ENCODE assay signal across 17 cellular contexts in genomic region chr16:84947022-84947421, GRCh38.
DNase-seq lines count a peak whose midpoint lies in the region; TF ChIP-seq lines count a peak whose summit lies in the region.
"Had no signal": no experiment of that assay in that cellular context is flagged by ENCODE, and none has a peak within 500 bp of the region (broad histone marks: within the 10 kb centered on the region; RNA-seq: fewer than 3 reads in every experiment).

No MANE protein-coding gene starts in this region.

- BruUV-seq in MCF 10A (replicated peaks; lab: Mats Ljungman, UMichigan), result no TSS peak
- BruUV-seq in mammary epithelial cell (replicated peaks; lab: Mats Ljungman, UMichigan), result no TSS peak
- no TSS peak for BruUV-seq in OCI-LY7 (replicated peaks; lab: Mats Ljungman, UMichigan)

- dilution Hi-C loops in mammary epithelial cell (cut with HindIII; ENCODE audit: low sequenced_read_pairs), result loop anchor here (10.0 kb wide), 1 partner anchor 202 kb away; no protein-coding TSS in a partner anchor

- no peaks in the 10 kb centered on the region for H3K79me2 ChIP-seq in mammary epithelial cell (ENCODE audit: insufficient read depth, low read length)
- no peaks in the 10 kb centered on the region for H3K79me2 ChIP-seq in OCI-LY7 (ENCODE audit: insufficient read depth, low read depth, low read length)
- no peaks in the 10 kb centered on the region for H3K79me2 ChIP-seq in hepatocyte

- H3K27me3 ChIP-seq in mammary epithelial cell (ENCODE audit: insufficient read depth, low read length) (no peaks in the 10 kb centered on the region), hepatocyte (no peaks in the 10 kb centered on the region)
- H3K27me3 ChIP-seq: right atrium auricular region, tibial artery had no signal

- H3K4me1 Mint-ChIP-seq in MCF 10A (ENCODE audit: insufficient read depth, unreplicated experiment), result no peaks in the 10 kb centered on the region
- H3K4me1 Mint-ChIP-seq: GM23338 had no signal

- no peak for TF ChIP-seq CTCF in MCF 10A (IDR thresholded peaks at IDR 0.05; ENCODE audit: unreplicated experiment)
- TF ChIP-seq CTCF in mammary epithelial cell (conservative IDR thresholded peaks at IDR 0.05 in 1 of 2, IDR thresholded peaks at IDR 0.05 in 1 of 2; ENCODE audit: extremely low read depth in 1 of 2, insufficient read depth in 1 of 2, low read depth in 1 of 2, low read length in 2 of 2), result no peak
- TF ChIP-seq CTCF in OCI-LY7 (conservative IDR thresholded peaks at IDR 0.05; ENCODE audit: low read length), result no peak
- TF ChIP-seq CTCF in hepatocyte (IDR thresholded peaks at IDR 0.05; ENCODE audit: poor library complexity), result no peak

- H3K9ac ChIP-seq in mammary epithelial cell (ENCODE audit: insufficient read depth, low read length), result no peak overlapping the region

- WGBS in mammary epithelial cell (ENCODE audit: low coverage, missing lambda C conversion rate), result 71% methylated on average over 9 of the region's 9 CpGs
- 46% methylated on average over 9 of the region's 9 CpGs for WGBS in hepatocyte (ENCODE audit: low lambda C conversion rate, missing lambda C conversion rate)

- POLR2A ChIA-PET in MCF 10A (lab: Yijun Ruan, JAX), result no interaction called here
- POLR2A ChIA-PET in OCI-LY7 (lab: Charles Lee), result no interaction called here

- no peaks in the 10 kb centered on the region for H3K27me3 Mint-ChIP-seq in MCF 10A (ENCODE audit: insufficient read depth, unreplicated experiment)

- H3K36me3 ChIP-seq in mammary epithelial cell (ENCODE audit: insufficient read depth, low read length) (no peaks in the 10 kb centered on the region), OCI-LY7 (ENCODE audit: insufficient read depth, low read length) (no peaks in the 10 kb centered on the region), hepatocyte (replicated peaks; ENCODE audit: insufficient read depth, low read depth) (no peaks in the 10 kb centered on the region)
- H3K36me3 ChIP-seq: right atrium auricular region, tibial artery had no signal

- DNase-seq in MCF 10A (ENCODE audit: unreplicated experiment), result peak; percentile 30
- DNase-seq in mammary epithelial cell, result no peak
- peak; percentile 18 for DNase-seq in OCI-LY7 (ENCODE audit: low spot score)
- peak; percentile 69 for DNase-seq in hepatocyte (ENCODE audit: low spot score)
- DNase-seq in ureter (ENCODE audit: low spot score), result peak; percentile 73
- no peak for DNase-seq in SIG-M5 (lab: John Stamatoyannopoulos, UW)
- DNase-seq in stimulated activated CD4-positive, alpha-beta T cell treated with anti-CD3 and anti-CD28 coated beads, Interleukin-4, amount 100 ng/mL, for 24 hours, result no peak
- no peak for DNase-seq in islet precursor cell
- DNase-seq: activated CD4-positive, alpha-beta T cell treated with anti-CD3 and anti-CD28 coated beads, Interleukin-2, amount 50 U/mL, for 48 hours; erythroblast; naive thymus-derived CD8-positive, alpha-beta T cell; NCI-H1417 treated with DMSO at 0.1 percent for 48 hours; NCI-H524 treated with DMSO at 0.1 percent for 48 hours had no signal

- no peak overlapping the region for H3K4me3 Mint-ChIP-seq in MCF 10A (ENCODE audit: unreplicated experiment)
- H3K4me3 Mint-ChIP-seq: GM23338; naive thymus-derived CD8-positive, alpha-beta T cell had no signal

- in situ Hi-C loops in mammary epithelial cell (cut with MboI; ENCODE audit: low sequenced_read_pairs in 2 of 2), result no loop called here

- H3K9me3 ChIP-seq in mammary epithelial cell (replicated peaks; ENCODE audit: insufficient read depth, low read length) (no peaks in the 10 kb centered on the region), OCI-LY7 (ENCODE audit: low read length) (no peaks in the 10 kb centered on the region), hepatocyte (ENCODE audit: low read depth) (no peaks in the 10 kb centered on the region)
- H3K9me3 ChIP-seq: A549, right atrium auricular region, tibial artery had no signal

- CTCF ChIA-PET in MCF 10A (lab: Yijun Ruan, JAX), result interaction anchor here (1.0 to 1.4 kb wide), 5 partner anchors 13 to 324 kb away, joined by 3 read pairs; no protein-coding TSS in a partner anchor
- CTCF ChIA-PET in mammary epithelial cell (lab: Charles Lee; ENCODE audit: low non-redundant PET), result no interaction called here
- CTCF ChIA-PET in OCI-LY7 (lab: Charles Lee; ENCODE audit: unreplicated experiment), result no interaction called here

- H3K4me2 ChIP-seq in mammary epithelial cell (ENCODE audit: insufficient read depth, low read depth, low read length), result no peak overlapping the region
- H3K4me2 ChIP-seq in OCI-LY7 (ENCODE audit: low read length), result no peak overlapping the region
- H3K4me2 ChIP-seq in hepatocyte, result no peak overlapping the region
- H3K4me2 ChIP-seq: A549, GM23338 had no signal

- H3K9me2 ChIP-seq in OCI-LY7 (ENCODE audit: insufficient read depth, low read length) (no peaks in the 10 kb centered on the region), hepatocyte (replicated peaks; ENCODE audit: insufficient read depth) (no peaks in the 10 kb centered on the region)

- H4K20me1 ChIP-seq in mammary epithelial cell (ENCODE audit: insufficient read depth, low read length) (no peaks in the 10 kb centered on the region), OCI-LY7 (ENCODE audit: insufficient read depth, low read length) (no peaks in the 10 kb centered on the region), hepatocyte (ENCODE audit: insufficient read depth, poor library complexity, severe bottlenecking) (no peaks in the 10 kb centered on the region)

- H3K36me3 Mint-ChIP-seq in MCF 10A (ENCODE audit: insufficient read depth, unreplicated experiment), result no peaks in the 10 kb centered on the region
- H3K36me3 Mint-ChIP-seq: naive thymus-derived CD8-positive, alpha-beta T cell had no signal

- H3K4me3 ChIP-seq in mammary epithelial cell (replicated peaks in 1 of 3; ENCODE audit: insufficient read depth in 1 of 3, low read depth in 2 of 3, low read length in 3 of 3) (no peak overlapping the region), OCI-LY7 (ENCODE audit: low read depth, low read length, poor library complexity, severe bottlenecking) (no peak overlapping the region), hepatocyte (no peak overlapping the region)
- H3K4me3 ChIP-seq: A549, GM23338, right atrium auricular region, tibial artery had no signal

- H2AFZ ChIP-seq in mammary epithelial cell (ENCODE audit: low read depth, low read length), result no peak overlapping the region
- H2AFZ ChIP-seq in OCI-LY7 (ENCODE audit: low read length), result no peak overlapping the region
- H2AFZ ChIP-seq in hepatocyte, result no peak overlapping the region
- H2AFZ ChIP-seq: GM23338 had no signal

- intact Hi-C loops in MCF 10A (cut with micrococcal nuclease) (no loop called here), mammary epithelial cell (cut with micrococcal nuclease) (no loop called here), OCI-LY7 (cut with micrococcal nuclease; ENCODE audit: unreplicated experiment) (no loop called here)

- H3K27ac Mint-ChIP-seq in MCF 10A (ENCODE audit: low read depth, unreplicated experiment), result no peak overlapping the region
- H3K27ac Mint-ChIP-seq: GM23338 had no signal

- H3K27ac ChIP-seq in mammary epithelial cell (ENCODE audit: insufficient read depth, low read depth, low read length) (no peak overlapping the region), OCI-LY7 (ENCODE audit: low read depth, low read length, poor library complexity, severe bottlenecking) (no peak overlapping the region), hepatocyte (peak overlapping the region; percentile 82)
- H3K27ac ChIP-seq: A549, right atrium auricular region, tibial artery had no signal

- H3K4me1 ChIP-seq in mammary epithelial cell (ENCODE audit: insufficient read depth, low read length) (peaks cover 4% of the 10 kb centered on the region), OCI-LY7 (ENCODE audit: insufficient read depth, low read length, poor library complexity, severe bottlenecking) (no peaks in the 10 kb centered on the region), hepatocyte (ENCODE audit: insufficient read depth) (peaks cover 14% of the 10 kb centered on the region)
- H3K4me1 ChIP-seq: A549, tibial artery had no signal

- peaks cover 8% of the 10 kb centered on the region for H3K9me3 Mint-ChIP-seq in MCF 10A (ENCODE audit: unreplicated experiment)
- H3K9me3 Mint-ChIP-seq: naive thymus-derived CD8-positive, alpha-beta T cell had no signal

Comparison
In these comparisons a context has a peak if more than half of its experiments do, and no peak if none do; other contexts are left out.
1. DNase-seq: peak in MCF 10A (single experiment), OCI-LY7 (single experiment), hepatocyte (single experiment) and ureter (single experiment); none in mammary epithelial cell (single experiment), SIG-M5 (single experiment), stimulated activated CD4-positive, alpha-beta T cell treated with anti-CD3 and anti-CD28 coated beads, Interleukin-4, amount 100 ng/mL, for 24 hours (single experiment) and islet precursor cell (single experiment).